16 cellular contexts compared by ENCODE assay signal in genomic region chr16:80260906-80261311, GRCh38.
DNase-seq lines count a peak whose midpoint lies in the region; ATAC-seq and TF ChIP-seq lines count a peak whose summit lies in the region.
"Had no signal": no experiment of that assay in that cellular context is flagged by ENCODE, and none has a peak within 500 bp of the region (broad histone marks: within the 10 kb centered on the region; RNA-seq: fewer than 3 reads in every experiment).

No MANE protein-coding gene starts in this region.

- TF ChIP-seq CTCF in epithelial cell of proximal tubule (conservative IDR thresholded peaks at IDR 0.05; ENCODE audit: low read depth, low read length) (no peak), transverse colon (IDR thresholded peaks at IDR 0.05) (no peak), Calu3 (IDR thresholded peaks at IDR 0.05; ENCODE audit: unreplicated experiment) (no peak)

- ATAC-seq in HG03432 (IDR thresholded peaks at IDR 0.05; ENCODE audit: unreplicated experiment): no peak

- no peaks in the 10 kb centered on the region for H3K36me3 ChIP-seq in transverse colon
- H3K36me3 ChIP-seq: MG63 had no signal

- H3K27ac ChIP-seq in transverse colon: peak overlapping the region in 3 of 4 donors; percentile 28 to 39 (median 28)

- no peak overlapping the region for H3K27ac Mint-ChIP-seq in Calu3 (ENCODE audit: unreplicated experiment)
- H3K27ac Mint-ChIP-seq: CD4-positive, alpha-beta memory T cell had no signal

- BruUV-seq in Calu3 (replicated peaks; lab: Mats Ljungman, UMichigan): no TSS peak

- CTCF ChIA-PET in Calu3 (lab: Charles Lee): no interaction called here

- in situ Hi-C loops in transverse colon (cut with MboI; ENCODE audit: low pct_ligation_motif_present in 1 of 4, low pct_unique_long_range_greater_than_20kb in 1 of 4, low sequenced_read_pairs in 3 of 4): no loop called here

- H3K4me3 Mint-ChIP-seq in Calu3 (ENCODE audit: low read depth, unreplicated experiment): no peak overlapping the region
- H3K4me3 Mint-ChIP-seq: CD4-positive, alpha-beta memory T cell had no signal

- peaks cover 4 to 30% (median 7%) of the 10 kb centered on the region in 4 donors for H3K4me1 ChIP-seq in transverse colon

- H3K4me3 ChIP-seq in epithelial cell of proximal tubule (ENCODE audit: low read depth, low read length) (no peak overlapping the region), transverse colon (no peak overlapping the region)
- H3K4me3 ChIP-seq: MG63 had no signal

- H3K36me3 Mint-ChIP-seq in Calu3 (ENCODE audit: insufficient read depth, unreplicated experiment): no peaks in the 10 kb centered on the region
- H3K36me3 Mint-ChIP-seq: CD4-positive, alpha-beta memory T cell had no signal

- H3K4me1 Mint-ChIP-seq in Calu3 (ENCODE audit: low read depth, unreplicated experiment): peaks cover 5% of the 10 kb centered on the region
- H3K4me1 Mint-ChIP-seq: CD4-positive, alpha-beta memory T cell had no signal

- no peaks in the 10 kb centered on the region for H3K9me3 ChIP-seq in transverse colon
- H3K9me3 ChIP-seq: MG63 had no signal

- no peak for TF ChIP-seq EP300 in transverse colon (IDR thresholded peaks at IDR 0.05; ENCODE audit: low read depth)

- whole genome bisulfite sequencing in transverse colon (ENCODE audit: low coverage in 1 of 2), 2 donors: 42 to 56% methylated on average over 4 of the region's 4 CpGs

- no peaks in the 10 kb centered on the region for H3K9me3 Mint-ChIP-seq in Calu3 (ENCODE audit: low read depth, unreplicated experiment)

- no peaks in the 10 kb centered on the region for H3K27me3 ChIP-seq in transverse colon
- H3K27me3 ChIP-seq: MG63 had no signal

- DNase-seq in astrocyte of the hippocampus (ENCODE audit: low read depth, low spot score) (peak; percentile 28), epithelial cell of proximal tubule (ENCODE audit: low read depth) (peak; percentile 61), lung microvascular endothelial cell (ENCODE audit: low read depth in 2 of 2) (peak; percentile 4 to 73), transverse colon (peak; percentile 67), Calu3 (no peak)
- no peak for DNase-seq in activated CD8-positive, alpha-beta memory T cell treated with anti-CD3 and anti-CD28 coated beads, Interleukin-2, amount 50 U/mL, for 4 hours
- DNase-seq: CD4-positive, alpha-beta memory T cell; DND-41; GDM1; MG63; NCI-H1092 treated with DMSO at 0.1 percent for 48 hours; NCI-H1694 treated with DMSO at 0.1 percent for 48 hours; NCI-H345; NCI-H526 treated with DMSO at 0.1 percent for 48 hours; NK-92 treated with Interleukin-12 subunit alpha and Interleukin-12 subunit beta, amount 100 ng/mL, for 24 hours had no signal

- no peak for TF ChIP-seq POLR2A in transverse colon (IDR thresholded peaks at IDR 0.05)

- intact Hi-C loops in transverse colon (cut with DNase I; ENCODE audit: low total_unique reads) (no loop called here), Calu3 (cut with micrococcal nuclease; ENCODE audit: unreplicated experiment) (no loop called here)

- H3K27me3 Mint-ChIP-seq in Calu3 (ENCODE audit: unreplicated experiment): no peaks in the 10 kb centered on the region

Comparison
In these comparisons a context has a peak if more than half of its experiments do, and no peak if none do; other contexts are left out.
1. DNase-seq: peak in astrocyte of the hippocampus (single experiment), epithelial cell of proximal tubule (single experiment), lung microvascular endothelial cell (2 of 2) and transverse colon (single experiment); none in Calu3 (single experiment) and activated CD8-positive, alpha-beta memory T cell treated with anti-CD3 and anti-CD28 coated beads, Interleukin-2, amount 50 U/mL, for 4 hours (single experiment).